8 cellular contexts compared by ENCODE assay signal in genomic region chr12:62604856-62605255, GRCh38.
DNase-seq lines count a peak whose midpoint lies in the region; ATAC-seq and TF ChIP-seq lines count a peak whose summit lies in the region.

No MANE protein-coding gene starts in this region.

- H3F3A ChIP-seq in DOHH2 (ENCODE audit: control insufficient read depth, insufficient read depth) (peaks cover 9% of the 10 kb centered on the region), OCI-LY1 (ENCODE audit: insufficient read depth, low read length) (no peaks in the 10 kb centered on the region)

- WGBS in neuronal stem cell (ENCODE audit: extremely low coverage in 2 of 2, insufficient read length in 2 of 2, insufficient replicate concordance in 1 of 2), 2 donors: no CpG with 5 or more reads among the region's 4 CpGs

- H3K4me2 ChIP-seq in DOHH2 (ENCODE audit: low read length) (peak overlapping the region; percentile 70), OCI-LY1 (ENCODE audit: low read length) (peak overlapping the region; percentile 92), neuronal stem cell (ENCODE audit: insufficient read depth, low read length, poor library complexity, severe bottlenecking) (peak overlapping the region; percentile 67)

- TF ChIP-seq CTCF in DOHH2 (IDR thresholded peaks at IDR 0.05; ENCODE audit: low read depth, low read length, poor library complexity, severe bottlenecking) (no peak), OCI-LY1 (IDR thresholded peaks at IDR 0.05; ENCODE audit: low read length) (no peak)

- no peak overlapping the region for H3K27ac ChIP-seq in DOHH2 (ENCODE audit: low read depth, low read length)
- H3K27ac ChIP-seq in OCI-LY1 (ENCODE audit: low read depth, low read length, poor library complexity, severe bottlenecking): no peak overlapping the region
- H3K27ac ChIP-seq in duodenal mucosa (ENCODE audit: low read depth, low read length): no peak overlapping the region
- no peak overlapping the region for H3K27ac ChIP-seq in neuronal stem cell (replicated peaks; ENCODE audit: low read length)

- no peak overlapping the region for H2AFZ ChIP-seq in OCI-LY1 (ENCODE audit: low read length)
- H2AFZ ChIP-seq in neuronal stem cell (ENCODE audit: low read length): no peak overlapping the region

- no peak overlapping the region for H4K8ac ChIP-seq in neuronal stem cell (ENCODE audit: low read depth, low read length)

- H3K4me1 ChIP-seq in DOHH2 (ENCODE audit: control insufficient read depth, low read length) (peaks cover 36% of the 10 kb centered on the region), OCI-LY1 (ENCODE audit: insufficient read depth, low read length, severe bottlenecking) (peaks cover 28% of the 10 kb centered on the region), duodenal mucosa (ENCODE audit: control insufficient read depth in 1 of 2, insufficient read depth in 2 of 2, low read length in 2 of 2) (peaks cover 12 to 22% of the 10 kb centered on the region in 2 donors), neuronal stem cell (ENCODE audit: control insufficient read depth in 2 of 2, insufficient read depth in 1 of 2, low read depth in 1 of 2, low read length in 2 of 2) (peaks cover 2 to 9% of the 10 kb centered on the region in 2 donors)

- H3K23ac ChIP-seq in neuronal stem cell (ENCODE audit: low read depth, low read length, poor library complexity): no peak overlapping the region

- no peak overlapping the region for H3K18ac ChIP-seq in neuronal stem cell (ENCODE audit: low read length)

- H3K27me3 ChIP-seq in DOHH2 (ENCODE audit: control insufficient read depth, low read length): no peaks in the 10 kb centered on the region
- H3K27me3 ChIP-seq in OCI-LY1 (ENCODE audit: insufficient read depth, low read length): no peaks in the 10 kb centered on the region
- H3K27me3 ChIP-seq in duodenal mucosa (ENCODE audit: control insufficient read depth in 1 of 2, insufficient read depth in 2 of 2, low read length in 2 of 2): no peaks in the 10 kb centered on the region
- H3K27me3 ChIP-seq in neuronal stem cell (ENCODE audit: control insufficient read depth in 3 of 3, insufficient read depth in 3 of 3, low read depth in 1 of 3, low read length in 3 of 3): no peaks in the 10 kb centered on the region

- no peak overlapping the region for H2BK120ac ChIP-seq in neuronal stem cell (ENCODE audit: low read depth, low read length)

- peak overlapping the region; percentile 93 for H3K4me3 ChIP-seq in DOHH2 (ENCODE audit: low read length)
- H3K4me3 ChIP-seq in OCI-LY1 (ENCODE audit: low read depth, low read length, poor library complexity, severe bottlenecking): peak overlapping the region; percentile 89
- H3K4me3 ChIP-seq in duodenal mucosa (ENCODE audit: low read depth in 1 of 2, low read length in 2 of 2): peak overlapping the region; percentile 85 to 88
- H3K4me3 ChIP-seq in neuronal stem cell (ENCODE audit: low read length in 2 of 2): peak overlapping the region; percentile 70 to 86

- no peak overlapping the region for H3K14ac ChIP-seq in neuronal stem cell (ENCODE audit: low read length)

- no peak overlapping the region for H2BK15ac ChIP-seq in neuronal stem cell (ENCODE audit: low read length)

- H3K36me3 ChIP-seq in DOHH2 (ENCODE audit: control insufficient read depth, low read length) (peaks cover 28% of the 10 kb centered on the region), OCI-LY1 (ENCODE audit: insufficient read depth, low read length) (peaks cover 6% of the 10 kb centered on the region; the same call in 1 of the 2 replicates), duodenal mucosa (ENCODE audit: control insufficient read depth in 1 of 2, insufficient read depth in 2 of 2, low read length in 2 of 2) (no peaks in the 10 kb centered on the region), neuronal stem cell (replicated peaks in 1 of 2; ENCODE audit: control insufficient read depth in 2 of 2, insufficient read depth in 2 of 2, low read length in 2 of 2) (peaks cover 0 to 49% of the 10 kb centered on the region in 2 donors)

- H3K79me1 ChIP-seq in neuronal stem cell (ENCODE audit: low read depth, low read length): peaks cover 2% of the 10 kb centered on the region

- no peak overlapping the region for H3K4ac ChIP-seq in neuronal stem cell (ENCODE audit: low read length)

- DNase-seq in neuronal stem cell (ENCODE audit: low spot score): no peak

- H4K20me1 ChIP-seq in DOHH2 (ENCODE audit: control insufficient read depth, insufficient read depth, low read depth, low read length): 0 out of 2 replicates have a peak, but pooled peaks cover 4% of the 10 kb centered on the region
- H4K20me1 ChIP-seq in OCI-LY1 (ENCODE audit: insufficient read depth, low read length): no peaks in the 10 kb centered on the region

- H3K9me2 ChIP-seq in DOHH2 (replicated peaks; ENCODE audit: control insufficient read depth, low read length) (no peaks in the 10 kb centered on the region), OCI-LY1 (ENCODE audit: low read depth, low read length) (peaks cover 2% of the 10 kb centered on the region; the same call in 1 of the 2 replicates)

- peaks cover 38% of the 10 kb centered on the region for H3K79me2 ChIP-seq in DOHH2 (ENCODE audit: control insufficient read depth, low read length)
- H3K79me2 ChIP-seq in OCI-LY1 (ENCODE audit: insufficient read depth, low read length): peaks cover 17% of the 10 kb centered on the region

- H3K9me3 ChIP-seq in DOHH2 (ENCODE audit: control insufficient read depth, insufficient read depth, low read length): no peaks in the 10 kb centered on the region
- H3K9me3 ChIP-seq in OCI-LY1 (ENCODE audit: low read length): no peaks in the 10 kb centered on the region
- H3K9me3 ChIP-seq in duodenal mucosa (ENCODE audit: control insufficient read depth in 1 of 2, low read length in 2 of 2): no peaks in the 10 kb centered on the region
- H3K9me3 ChIP-seq in neuronal stem cell (replicated peaks in 1 of 2; ENCODE audit: control insufficient read depth in 2 of 2, insufficient read depth in 1 of 2, low read depth in 1 of 2, low read length in 2 of 2): peaks cover 0 to 3% of the 10 kb centered on the region in 2 donors

- H3K9ac ChIP-seq in OCI-LY1 (ENCODE audit: low read length) (peak overlapping the region; percentile 99), duodenal mucosa (ENCODE audit: low read depth in 1 of 2, low read length in 2 of 2) (no peak overlapping the region), neuronal stem cell (ENCODE audit: low read depth, low read length, poor library complexity) (no peak overlapping the region)

- H2BK5ac ChIP-seq in neuronal stem cell (ENCODE audit: low read length): no peak overlapping the region

- no peak overlapping the region for H4K91ac ChIP-seq in neuronal stem cell (ENCODE audit: low read depth, low read length, poor library complexity)

- H2BK12ac ChIP-seq in neuronal stem cell (ENCODE audit: low read length): no peak overlapping the region

- no peak overlapping the region for H2AK5ac ChIP-seq in neuronal stem cell (ENCODE audit: low read depth, low read length)

- ATAC-seq in GM21529 (IDR thresholded peaks at IDR 0.05; ENCODE audit: unreplicated experiment): no peak
- no peak for ATAC-seq in HG03378 (IDR thresholded peaks at IDR 0.05; ENCODE audit: unreplicated experiment)
- ATAC-seq in HG02678 (IDR thresholded peaks at IDR 0.05; ENCODE audit: unreplicated experiment): no peak
- ATAC-seq in GM19324 (IDR thresholded peaks at IDR 0.05; ENCODE audit: low FRiP score, unreplicated experiment): no peak
